20 cellular contexts compared by ENCODE assay signal in the genomic region with DNA sequence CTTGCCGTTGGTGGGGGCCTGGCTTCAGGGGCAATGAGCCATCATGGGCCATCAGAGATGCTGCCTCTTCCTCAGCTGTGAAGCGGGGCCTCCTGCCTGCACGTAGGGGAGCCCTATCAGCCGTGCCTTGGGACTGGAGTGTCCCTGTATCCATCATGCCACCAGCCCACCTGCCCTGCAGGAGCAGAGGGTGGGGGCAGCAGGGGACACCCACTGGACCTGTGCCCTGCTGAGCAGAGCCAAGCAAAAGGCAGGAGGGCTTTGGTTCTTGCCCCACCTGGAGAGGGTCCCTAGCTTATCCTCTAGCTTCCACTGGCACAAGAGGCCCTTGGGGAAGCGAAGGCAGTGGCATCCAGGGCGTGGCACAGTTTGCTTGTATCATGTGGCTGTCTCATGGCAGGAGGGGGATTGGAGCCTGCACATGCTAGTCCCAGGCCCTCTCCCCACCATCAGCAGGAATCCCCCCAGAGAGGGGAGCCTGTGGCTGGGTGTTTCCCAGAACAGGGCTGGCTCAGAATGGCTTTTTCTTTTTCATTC.
"Had no signal": no experiment of that assay in that cellular context is flagged by ENCODE, and none has a peak within 500 bp of the region (broad histone marks: within the 10 kb centered on the region; RNA-seq: fewer than 3 reads in every experiment).

No MANE protein-coding gene starts in this region.

- ATAC-seq: activated CD8-positive, alpha-beta T cell treated with anti-CD3 and anti-CD28 coated beads, Interleukin-2, amount 10 ng/mL, durations not matched to agents 7 days and 5 days; activated naive CD8-positive, alpha-beta T cell treated with anti-CD3 and anti-CD28 coated beads, Interleukin-2, amount 50 U/mL, for 24 hours; activated T-cell treated with anti-CD3 and anti-CD28 coated beads, Interleukin-2, amount 50 U/mL, for 4 hours; left lung; mucosa of descending colon had no signal

- H3K27me3 ChIP-seq: brain microvascular endothelial cell, colonic mucosa, left lung, transverse colon, uterus had no signal

- H3K4me1 ChIP-seq: uterus had no signal

- H3K4me3 ChIP-seq: colonic mucosa, left lung, mucosa of descending colon, transverse colon, uterus had no signal

- DNase-seq: activated CD4-positive, alpha-beta T cell treated with anti-CD3 and anti-CD28 coated beads for 48 hours; activated CD4-positive, CD25-positive, alpha-beta regulatory T cell; activated CD8-positive, alpha-beta T cell treated with anti-CD3 and anti-CD28 coated beads, Interleukin-2, amount 10 ng/mL, durations not matched to agents 7 days and 5 days; activated naive CD4-positive, alpha-beta T cell treated with anti-CD3 and anti-CD28 coated beads for 36 hours; activated naive CD8-positive, alpha-beta T cell treated with anti-CD3 and anti-CD28 coated beads, Interleukin-2, amount 50 U/mL, for 24 hours; activated T-cell treated with anti-CD3 and anti-CD28 coated beads, Interleukin-2, amount 50 U/mL, for 4 hours; anterior cingulate cortex; brain microvascular endothelial cell; colonic mucosa; foreskin melanocyte; kidney; left lung; mucosa of descending colon; naive B cell; stimulated activated CD4-positive, alpha-beta T cell treated with anti-CD3 and anti-CD28 coated beads, Interleukin-12 subunit alpha, Interleukin-12 subunit beta, amount 100 ng/mL, for 4 hours; stimulated activated CD4-positive, alpha-beta T cell treated with anti-CD3 and anti-CD28 coated beads, Interleukin-2, amount 100 ng/mL, for 24 hours; stimulated activated naive CD4-positive, alpha-beta T cell treated with Interleukin-2 at 50 U/mL for 16 hours; T-cell; transverse colon; uterus had no signal

- H3K36me3 ChIP-seq: brain microvascular endothelial cell, colonic mucosa, left lung, transverse colon, uterus had no signal

- H3K27ac ChIP-seq: brain microvascular endothelial cell, colonic mucosa, left lung, uterus had no signal

- H3K9me3 ChIP-seq: colonic mucosa, left lung, mucosa of descending colon, transverse colon, uterus had no signal
